In the genomic region with DNA sequence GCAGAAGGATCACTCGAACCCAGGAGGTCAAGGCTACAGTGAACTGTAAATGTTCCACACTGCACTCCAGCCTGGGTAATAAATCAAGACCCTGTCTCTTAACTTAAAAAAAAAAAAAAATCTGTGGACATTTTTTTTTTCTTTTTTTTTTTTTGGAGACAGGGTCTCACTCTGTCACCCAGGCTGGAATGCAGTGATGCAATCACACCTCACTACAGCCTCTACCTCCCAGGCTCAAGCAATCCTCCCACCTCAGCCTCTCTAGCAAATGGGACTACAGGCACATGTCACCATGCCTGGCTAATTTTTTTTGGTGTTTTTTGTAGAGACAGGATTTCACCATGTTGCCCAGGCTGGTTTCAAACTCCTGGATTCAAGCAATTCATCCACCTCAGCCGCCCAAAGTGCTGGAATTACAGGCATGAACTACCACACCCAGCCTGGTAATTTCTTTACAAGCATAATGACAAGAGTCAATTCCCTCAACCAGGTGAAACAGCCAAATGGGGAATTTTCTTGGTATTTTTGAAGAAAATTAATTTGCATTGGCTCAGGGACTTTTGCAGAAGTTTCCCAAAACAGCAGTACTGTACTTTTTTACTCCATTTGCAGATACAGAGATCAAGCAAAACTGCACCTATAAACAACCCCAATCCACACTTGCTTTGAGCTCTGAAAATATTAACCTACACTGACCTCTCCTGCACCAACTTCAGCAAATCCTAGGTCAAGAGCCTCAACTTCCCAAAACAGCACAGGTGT, we compare ENCODE assay signal across 24 cellular contexts. TPM values are rescaled to one million over a fixed set of nuclear protein-coding genes. Genes with fewer than 3 reads are reported as not detected.
A peak's percentile ranks its signal among the peaks of the same experiment; 100 is the strongest.
DNase-seq lines count a peak whose midpoint lies in the region; ATAC-seq, FAIRE-seq and TF ChIP-seq lines count a peak whose summit lies in the region.
"Had no signal": no experiment of that assay in that cellular context is flagged by ENCODE, and none has a peak within 500 bp of the region (broad histone marks: within the 10 kb centered on the region; RNA-seq: fewer than 3 reads in every experiment).

No MANE protein-coding gene starts in this region.

- peak overlapping the region; percentile 5 to 23 for H3K4me3 Mint-ChIP-seq in activated T-cell treated with anti-CD3 and anti-CD28 coated beads, Interleukin-2, amount 50 U/mL, for 72 hours
- H3K4me3 Mint-ChIP-seq in T-helper 17 cell, result no peak overlapping the region
- H3K4me3 Mint-ChIP-seq: CD4-positive, CD25-positive, alpha-beta regulatory T cell; nephron had no signal

- no peaks in the 10 kb centered on the region for H3K36me3 ChIP-seq in trophoblast cell (ENCODE audit: control insufficient read depth in 1 of 2, insufficient read depth in 2 of 2, low read length in 2 of 2)
- H3K36me3 ChIP-seq in pancreas, result no peaks in the 10 kb centered on the region

- FAIRE-seq in pancreas (lab: Jason Lieb, UNC), result no peak
- FAIRE-seq: endometrium, HTR-8/SVneo, urothelium cell line had no signal

- H3K27me3 ChIP-seq in trophoblast cell (ENCODE audit: insufficient read depth, low read length) (no peaks in the 10 kb centered on the region), pancreas (no peaks in the 10 kb centered on the region)
- H3K27me3 ChIP-seq: MG63 had no signal

- no peak overlapping the region for H4K12ac ChIP-seq in trophoblast cell (ENCODE audit: low read depth, low read length)

- peaks cover 15% of the 10 kb centered on the region for H3K79me1 ChIP-seq in trophoblast cell (ENCODE audit: low read length)

- peaks cover 6% of the 10 kb centered on the region for H3K79me2 ChIP-seq in trophoblast cell (ENCODE audit: control insufficient read depth, insufficient read depth, low read length, poor library complexity)

- H2BK120ac ChIP-seq in trophoblast cell (ENCODE audit: insufficient read depth, low read length, poor library complexity), result no peak overlapping the region

- no peaks in the 10 kb centered on the region for H3K9me3 Mint-ChIP-seq in activated T-cell treated with anti-CD3 and anti-CD28 coated beads, Interleukin-2, amount 50 U/mL, for 72 hours
- H3K9me3 Mint-ChIP-seq: CD4-positive, CD25-positive, alpha-beta regulatory T cell; nephron had no signal

- in situ Hi-C loops in GM13976 (cut with MboI; ENCODE audit: low sequenced_read_pairs, unreplicated experiment), result no loop called here

- peak in 1 of 2 donors; percentile 23 for ATAC-seq in activated T-cell treated with anti-CD3 and anti-CD28 coated beads, Interleukin-2, amount 50 U/mL, for 72 hours (replicated peaks in 1 of 2)
- peak; percentile 23 for ATAC-seq in T-helper 17 cell
- no peak for ATAC-seq in HG02798 (IDR thresholded peaks at IDR 0.05; ENCODE audit: poor library complexity, unreplicated experiment)
- ATAC-seq in HG03439 (IDR thresholded peaks at IDR 0.05; ENCODE audit: unreplicated experiment), result no peak
- ATAC-seq in pancreas, result no peak
- ATAC-seq: HCT116 had no signal

- no peak overlapping the region for H2AFZ ChIP-seq in trophoblast cell (ENCODE audit: insufficient read depth, low read length, poor library complexity)

- H3K4me1 ChIP-seq in trophoblast cell (ENCODE audit: control insufficient read depth in 1 of 2, insufficient read depth in 2 of 2, low read length in 2 of 2) (peaks cover 18 to 31% of the 10 kb centered on the region in 2 experiments), pancreas (peaks cover 6 to 25% (median 9%) of the 10 kb centered on the region in 3 donors)

- H3K27ac ChIP-seq in trophoblast cell (ENCODE audit: low read depth, low read length) (peak overlapping the region; percentile 78), pancreas (no peak overlapping the region)
- H3K27ac ChIP-seq: psoas muscle had no signal

- H4K8ac ChIP-seq in trophoblast cell (ENCODE audit: low read depth, low read length), result no peak overlapping the region

- no peak overlapping the region for H3K9ac ChIP-seq in trophoblast cell (ENCODE audit: low read length)

- no peak overlapping the region for H3K14ac ChIP-seq in trophoblast cell (ENCODE audit: low read length)

- H3K23ac ChIP-seq in trophoblast cell (ENCODE audit: low read length), result no peak overlapping the region

- no peaks in the 10 kb centered on the region for H3K27me3 Mint-ChIP-seq in activated T-cell treated with anti-CD3 and anti-CD28 coated beads, Interleukin-2, amount 50 U/mL, for 72 hours (ENCODE audit: low read depth)
- H3K27me3 Mint-ChIP-seq in T-helper 17 cell, result no peaks in the 10 kb centered on the region
- H3K27me3 Mint-ChIP-seq: CD4-positive, CD25-positive, alpha-beta regulatory T cell had no signal

- peak overlapping the region; percentile 7 for H2BK5ac ChIP-seq in trophoblast cell (ENCODE audit: low read depth, low read length, poor library complexity)

- H3K27ac Mint-ChIP-seq in activated T-cell treated with anti-CD3 and anti-CD28 coated beads, Interleukin-2, amount 50 U/mL, for 72 hours, result peak overlapping the region; percentile 15
- peak overlapping the region; percentile 54 for H3K27ac Mint-ChIP-seq in T-helper 17 cell

- H3K36me3 Mint-ChIP-seq in activated T-cell treated with anti-CD3 and anti-CD28 coated beads, Interleukin-2, amount 50 U/mL, for 72 hours (ENCODE audit: insufficient read depth in 2 of 2), result no peaks in the 10 kb centered on the region
- peaks cover 2% of the 10 kb centered on the region for H3K36me3 Mint-ChIP-seq in T-helper 17 cell (ENCODE audit: low read depth)

- peak overlapping the region; percentile 76 for H3K4ac ChIP-seq in trophoblast cell (ENCODE audit: low read depth, low read length)

- no peak overlapping the region for H2BK12ac ChIP-seq in trophoblast cell (ENCODE audit: low read length)

- H3K18ac ChIP-seq in trophoblast cell (ENCODE audit: low read length), result no peak overlapping the region

- H4K91ac ChIP-seq in trophoblast cell (ENCODE audit: low read depth, low read length), result peak overlapping the region; percentile 35

- DNase-seq in activated T-cell treated with anti-CD3 and anti-CD28 coated beads, Interleukin-2, amount 50 U/mL, for 72 hours, result no peak
- DNase-seq in activated T-cell treated with anti-CD3 and anti-CD28 coated beads for 4 hours (no peak), GM13976 (ENCODE audit: low spot score) (peak; percentile 42), T-helper 17 cell (no peak), trophoblast cell (peak; percentile 71 to 80), pancreas (no peak)
- DNase-seq: ACHN; activated CD4-positive, alpha-beta T cell treated with anti-CD3 and anti-CD28 coated beads, Interleukin-2, amount 50 U/mL, for 4 hours; amygdala; CD4-positive, CD25-positive, alpha-beta regulatory T cell; DND-41; left ventricle myocardium superior; MG63; NCI-H187 treated with DMSO at 0.1 percent for 48 hours; NCI-H446 treated with DMSO at 0.1 percent for 48 hours; psoas muscle; stimulated activated naive CD4-positive, alpha-beta T cell had no signal

- no peak overlapping the region for H3K4me3 ChIP-seq in trophoblast cell (ENCODE audit: low read depth, low read length)
- no peak overlapping the region for H3K4me3 ChIP-seq in pancreas
- H3K4me3 ChIP-seq: MG63, psoas muscle had no signal

- peaks cover 47% of the 10 kb centered on the region for H3K4me1 Mint-ChIP-seq in activated T-cell treated with anti-CD3 and anti-CD28 coated beads, Interleukin-2, amount 50 U/mL, for 72 hours (ENCODE audit: low read depth)
- H3K4me1 Mint-ChIP-seq in T-helper 17 cell, result peaks cover 34% of the 10 kb centered on the region

- no CpG with 5 or more reads among the region's 2 CpGs for WGBS in trophoblast cell (ENCODE audit: extremely low coverage, insufficient coverage, insufficient read length)
- WGBS in pancreas, 2 donors, result 68 to 78% methylated on average over 2 of the region's 2 CpGs

- TF ChIP-seq CTCF in GM13976 (IDR thresholded peaks at IDR 0.05; ENCODE audit: borderline replicate concordance, control extremely low read depth, extremely low read depth, insufficient read depth, missing control alignments), result no peak
- no peak for TF ChIP-seq CTCF in pancreas (IDR thresholded peaks at IDR 0.05)

- no peak overlapping the region for H2AK5ac ChIP-seq in trophoblast cell (ENCODE audit: low read length)

- H3K9me3 ChIP-seq in T-helper 17 cell (ENCODE audit: control insufficient read depth, low read length, poor library complexity, severe bottlenecking) (no peaks in the 10 kb centered on the region), trophoblast cell (ENCODE audit: insufficient read depth, low read depth, low read length) (no peaks in the 10 kb centered on the region), pancreas (no peaks in the 10 kb centered on the region)
- H3K9me3 ChIP-seq: MG63, psoas muscle had no signal

- intact Hi-C loops in pancreas (cut with DNase I), result no loop called here

- H3K4me2 ChIP-seq in trophoblast cell (ENCODE audit: low read length), result no peak overlapping the region

RNA-seq across cellular contexts. Expression of a gene that starts 44.0 kb away (rescaled TPM):
- 10 to 100 TPM; 44.7 to 51.7 TPM for total RNA-seq in activated T-cell treated with anti-CD3 and anti-CD28 coated beads, Interleukin-2, amount 50 U/mL, for 72 hours
- 10 to 100 TPM; 70.1 to 71.5 TPM for total RNA-seq in T-helper 17 cell
- 51.3 and 51.5 TPM in 2 replicates for polyA plus RNA-seq in trophoblast cell (2013)
- 10 to 100 TPM; 15.2 to 35.3 (median 24.1) TPM for total RNA-seq in pancreas
- 10 to 100 TPM; 13.6 to 24.7 TPM for polyA plus RNA-seq in pancreas

Comparison
In these comparisons a context has a peak if more than half of its experiments do, and no peak if none do; other contexts are left out.
1. DNase-seq: peak in GM13976 (single experiment) and trophoblast cell (2 of 2); none in activated T-cell treated with anti-CD3 and anti-CD28 coated beads, Interleukin-2, amount 50 U/mL, for 72 hours (0 of 2), activated T-cell treated with anti-CD3 and anti-CD28 coated beads for 4 hours (single experiment), T-helper 17 cell (0 of 3) and pancreas (0 of 6).